In the genomic region with DNA sequence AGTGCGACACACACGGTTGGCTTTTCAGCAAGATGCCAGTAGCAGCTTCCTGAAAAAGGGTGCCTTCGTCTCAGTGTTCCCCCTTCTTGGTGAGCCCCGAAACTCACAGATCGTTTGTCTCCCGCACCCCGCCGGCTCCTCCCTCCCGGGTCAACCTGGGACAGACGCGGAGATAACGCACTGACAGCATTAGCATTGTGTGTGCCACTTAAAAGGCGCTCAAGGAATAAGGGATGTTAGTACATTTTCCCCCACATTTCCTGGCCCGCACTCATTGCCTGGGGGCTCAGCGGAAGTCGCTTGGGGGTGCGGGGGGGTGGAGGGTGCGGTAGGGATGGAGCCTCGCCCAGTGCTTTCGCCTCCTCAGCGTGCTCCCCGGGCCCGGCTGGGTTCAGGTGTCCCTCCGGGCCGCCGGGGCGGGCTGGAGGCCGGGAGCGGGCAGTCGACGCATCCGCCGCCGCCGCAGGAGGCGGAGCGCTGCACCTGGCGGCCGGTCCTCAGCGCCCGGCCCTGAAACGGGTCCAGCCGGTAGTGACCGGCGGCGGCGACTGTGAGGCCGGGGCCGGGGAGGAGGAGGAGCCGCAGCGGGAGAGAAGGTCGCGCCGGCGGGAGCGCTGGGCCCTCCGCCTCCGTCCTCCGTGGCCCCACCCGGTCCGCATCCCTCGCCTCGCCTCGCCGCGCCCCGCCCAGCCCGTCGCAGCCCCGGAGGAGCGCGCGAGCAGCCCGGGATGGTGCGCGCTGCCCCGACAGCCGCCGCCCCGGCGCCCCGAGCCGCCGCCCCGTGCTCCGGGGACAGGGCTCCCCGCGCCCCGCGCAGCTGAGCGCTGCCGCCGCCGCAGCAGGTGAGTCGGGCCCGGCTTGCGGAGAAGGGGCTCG, we compare ENCODE assay signal across 7 cellular contexts. TPM values are rescaled to one million over a fixed set of nuclear protein-coding genes. Genes with fewer than 3 reads are reported as not detected.
A peak's percentile ranks its signal among the peaks of the same experiment; 100 is the strongest.
DNase-seq lines count a peak whose midpoint lies in the region; ATAC-seq and TF ChIP-seq lines count a peak whose summit lies in the region.

A gene (plus strand): TSS at position 694 of the 876 bp plus-strand sequence. CDS start 27,675 bp downstream, outside the sequence.

- H3K36me3 ChIP-seq in mucosa of rectum (ENCODE audit: control insufficient read depth in 2 of 2, insufficient read depth in 2 of 2, low read length in 2 of 2) = no peaks in the 10 kb centered on the region

- no peaks in the 10 kb centered on the region for H3K9me3 Mint-ChIP-seq in endothelial cell (ENCODE audit: unreplicated experiment)

- H3K27ac Mint-ChIP-seq in endothelial cell (ENCODE audit: unreplicated experiment) = peak within 1 kb of the TSS; percentile 61

- DNase-seq in NCI-H345 treated with DMSO at 0.1 percent for 48 hours (lab: John Stamatoyannopoulos, UW; ENCODE audit: unreplicated experiment) (peak; percentile 54), endothelial cell (ENCODE audit: low spot score) (peak; percentile 22)
- peak; percentile 16 to 24 for DNase-seq in activated CD8-positive, alpha-beta memory T cell treated with anti-CD3 and anti-CD28 coated beads for 4 hours (ENCODE audit: low read depth in 2 of 2)
- peak; percentile 72 for DNase-seq in stimulated activated CD8-positive, alpha-beta memory T cell treated with anti-CD3 and anti-CD28 coated beads, Interleukin-4, amount 100 ng/mL, for 48 hours

- TF ChIP-seq CTCF in endothelial cell (IDR thresholded peaks at IDR 0.05; ENCODE audit: unreplicated experiment) = no peak

- peak within 1 kb of the TSS; percentile 81 to 88 for H3K4me3 ChIP-seq in mucosa of rectum (ENCODE audit: low read length in 2 of 2)

- no peaks in the 10 kb centered on the region for H3K36me3 Mint-ChIP-seq in endothelial cell (ENCODE audit: low read depth, unreplicated experiment)

- H3K27me3 ChIP-seq in mucosa of rectum (ENCODE audit: control insufficient read depth in 2 of 2, insufficient read depth in 2 of 2, low read length in 2 of 2) = no peaks in the 10 kb centered on the region

- peaks cover 10% of the 10 kb centered on the region for H3K27me3 Mint-ChIP-seq in endothelial cell (ENCODE audit: unreplicated experiment)

- peaks cover 0 to 2% of the 10 kb centered on the region in 2 donors for H3K9me3 ChIP-seq in mucosa of rectum (ENCODE audit: control insufficient read depth in 2 of 2, low read length in 2 of 2)

- peak within 1 kb of the TSS; percentile 91 to 93 for H3K27ac ChIP-seq in mucosa of rectum (ENCODE audit: low read depth in 2 of 2, low read length in 2 of 2)

- peak within 1 kb of the TSS; percentile 89 for H3K4me3 Mint-ChIP-seq in endothelial cell (ENCODE audit: unreplicated experiment)

- H3K4me1 ChIP-seq in mucosa of rectum (ENCODE audit: control insufficient read depth in 2 of 2, insufficient read depth in 2 of 2, low read length in 2 of 2) = peaks cover 4 to 32% of the 10 kb centered on the region in 2 donors

- H3K9ac ChIP-seq in mucosa of rectum (ENCODE audit: low read depth in 1 of 2, low read length in 2 of 2) = peak within 1 kb of the TSS; percentile 89 to 92

- peaks cover 12% of the 10 kb centered on the region for H3K4me1 Mint-ChIP-seq in endothelial cell (ENCODE audit: unreplicated experiment)

- peak; percentile 63 for ATAC-seq in GM18511 (IDR thresholded peaks at IDR 0.05; ENCODE audit: unreplicated experiment)
- peak; percentile 60 for ATAC-seq in HG02852 (IDR thresholded peaks at IDR 0.05; ENCODE audit: unreplicated experiment)

RNA-seq across cellular contexts. Expression of the gene that starts here (rescaled TPM):
- 2.4 TPM for total RNA-seq in endothelial cell (ENCODE audit: unreplicated experiment)

Comparison
In these comparisons a context has a peak if more than half of its experiments do, and no peak if none do; other contexts are left out.
1. Peak in every context shown above with its lines: DNase-seq, ATAC-seq, H3K4me3 ChIP-seq and H3K27ac ChIP-seq.
2. DNase-seq: peak in every context shown above with its lines; median percentile 72 in stimulated activated CD8-positive, alpha-beta memory T cell treated with anti-CD3 and anti-CD28 coated beads, Interleukin-4, amount 100 ng/mL, for 48 hours; 54 in NCI-H345 treated with DMSO at 0.1 percent for 48 hours; 22 in endothelial cell; 20 in activated CD8-positive, alpha-beta memory T cell treated with anti-CD3 and anti-CD28 coated beads for 4 hours.